9 cellular contexts compared by ENCODE assay signal in genomic region chr3:170563712-170564423, GRCh38. TPM values are rescaled to one million over a fixed set of nuclear protein-coding genes. Genes with fewer than 3 reads are reported as not detected.
DNase-seq lines count a peak whose midpoint lies in the region; ATAC-seq and TF ChIP-seq lines count a peak whose summit lies in the region.
"Had no signal": no experiment of that assay in that cellular context is flagged by ENCODE, and none has a peak within 500 bp of the region (broad histone marks: within the 10 kb centered on the region; RNA-seq: fewer than 3 reads in every experiment).

No MANE protein-coding gene starts in this region.

- TF ChIP-seq CTCF in BJ (IDR thresholded peaks at IDR 0.05; ENCODE audit: insufficient read depth, low read depth, low read length) (no peak), nephron (IDR thresholded peaks at IDR 0.05; ENCODE audit: unreplicated experiment in 3 of 3) (no peak), Calu3 (IDR thresholded peaks at IDR 0.05; ENCODE audit: unreplicated experiment) (no peak)

- ATAC-seq in GM19035 (IDR thresholded peaks at IDR 0.05; ENCODE audit: unreplicated experiment) (peak; percentile 85), HG03095 (IDR thresholded peaks at IDR 0.05; ENCODE audit: unreplicated experiment) (peak; percentile 86)

- H3K27ac Mint-ChIP-seq in nephron, result peak overlapping the region; percentile 57 to 77 (median 71)
- H3K27ac Mint-ChIP-seq in Calu3 (ENCODE audit: unreplicated experiment), result no peak overlapping the region
- H3K27ac Mint-ChIP-seq: IgD-negative memory B cell had no signal

- no peaks in the 10 kb centered on the region for H3K36me3 Mint-ChIP-seq in nephron (ENCODE audit: low read depth)
- no peaks in the 10 kb centered on the region for H3K36me3 Mint-ChIP-seq in Calu3 (ENCODE audit: insufficient read depth, unreplicated experiment)

- H3K4me1 Mint-ChIP-seq in nephron (peaks cover 13% of the 10 kb centered on the region), Calu3 (ENCODE audit: low read depth, unreplicated experiment) (no peaks in the 10 kb centered on the region)

- no peaks in the 10 kb centered on the region for H3K27me3 Mint-ChIP-seq in nephron (ENCODE audit: low read depth)
- H3K27me3 Mint-ChIP-seq in Calu3 (ENCODE audit: unreplicated experiment), result no peaks in the 10 kb centered on the region

- DNase-seq in BJ (ENCODE audit: low read depth), result peak; percentile 12
- DNase-seq in SW480 (ENCODE audit: low spot score), result peak; percentile 10
- DNase-seq in DMS114 treated with DMSO at 0.1 percent for 48 hours (lab: John Stamatoyannopoulos, UW; ENCODE audit: unreplicated experiment), result no peak
- DNase-seq in Calu3, result no peak
- DNase-seq in occipital lobe (lab: John Stamatoyannopoulos, UW), result no peak

- H3K9me3 Mint-ChIP-seq in nephron (peaks cover 3% of the 10 kb centered on the region), Calu3 (ENCODE audit: low read depth, unreplicated experiment) (no peaks in the 10 kb centered on the region)

- intact Hi-C loops in Calu3 (cut with micrococcal nuclease; ENCODE audit: unreplicated experiment), result no loop called here

- POLR2A ChIA-PET in BJ (lab: Charles Lee), result no interaction called here

- H3K27me3 ChIP-seq in BJ (ENCODE audit: control insufficient read depth, insufficient read depth, low read length), result no peaks in the 10 kb centered on the region

- no peak overlapping the region for H3K4me3 ChIP-seq in BJ (ENCODE audit: low read depth, low read length)

- BruUV-seq in Calu3 (replicated peaks; lab: Mats Ljungman, UMichigan), result no TSS peak

- H3K36me3 ChIP-seq in BJ (ENCODE audit: control insufficient read depth, insufficient read depth, low read length), result no peaks in the 10 kb centered on the region

- H3K4me3 Mint-ChIP-seq in nephron (peak overlapping the region in 2 of 3 experiments; percentile 1 to 45), Calu3 (ENCODE audit: low read depth, unreplicated experiment) (no peak overlapping the region)
- H3K4me3 Mint-ChIP-seq: IgD-negative memory B cell had no signal

- CTCF ChIA-PET in BJ (lab: Yijun Ruan, JAX), result interaction anchor here (1.1 to 2.5 kb wide), 3 partner anchors 11 to 21 kb away, joined by 4 to 9 read pairs (median 5); no protein-coding TSS in a partner anchor
- CTCF ChIA-PET in Calu3 (lab: Charles Lee), result interaction anchor here (0.7 to 0.8 kb wide), 2 partner anchors 22 to 1218 kb away, joined by 4 to 5 read pairs; no protein-coding TSS in a partner anchor

RNA-seq across cellular contexts. Expression of gene SLC7A14, which starts 22.0 kb away (rescaled TPM):
- polyA plus RNA-seq in BJ (2011; rRNA removed), result 0.60 and 0.63 TPM in 2 replicates
- polyA minus RNA-seq in BJ (2011; rRNA and poly(A)+ RNA removed), result 0.36 and 0.90 TPM in 2 replicates
- total RNA-seq in Calu3 (2022) (not detected in 2 replicates), occipital lobe (7.0 TPM)
- polyA plus RNA-seq: IgD-negative memory B cell had no signal

Comparison
In these comparisons a context has a peak if more than half of its experiments do, and no peak if none do; other contexts are left out.
1. DNase-seq: peak in BJ (single experiment) and SW480 (single experiment); none in DMS114 treated with DMSO at 0.1 percent for 48 hours (single experiment), Calu3 (single experiment) and occipital lobe (single experiment).